In the genomic region with DNA sequence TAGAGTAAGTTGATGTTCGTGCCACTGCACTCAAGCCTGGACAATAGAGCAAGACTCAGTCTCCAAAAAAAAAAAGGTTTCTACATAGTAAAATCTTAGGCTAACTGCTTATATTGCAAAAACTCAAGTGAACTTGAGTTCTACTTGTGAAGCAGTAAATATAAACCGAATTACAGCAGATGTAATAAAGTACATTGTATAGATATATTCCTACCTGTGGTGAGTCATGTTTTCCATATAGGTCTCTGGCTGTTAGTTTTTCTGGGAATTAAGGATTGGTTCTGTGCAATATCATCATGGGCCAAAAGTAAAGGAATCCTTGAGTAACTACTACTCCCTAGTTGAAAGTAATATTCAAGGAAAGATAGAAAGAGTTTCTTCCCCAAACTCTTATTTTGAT, we compare ENCODE assay signal across 34 cellular contexts.
"Had no signal": no experiment of that assay in that cellular context is flagged by ENCODE, and none has a peak within 500 bp of the region (broad histone marks: within the 10 kb centered on the region; RNA-seq: fewer than 3 reads in every experiment).

No MANE protein-coding gene starts in this region.

- DNase-seq: Karpas-422, Kasumi-1, MG63, MM.1S, MV-4-11, NCI-H1048, NCI-H1092, NCI-H1092 treated with DMSO at 0.1 percent for 48 hours, NCI-H1105, NCI-H1105 treated with DMSO at 0.1 percent for 48 hours, NCI-H1417, NCI-H1417 treated with DMSO at 0.1 percent for 48 hours, NCI-H1436, NCI-H1436 treated with DMSO at 0.1 percent for 48 hours, NCI-H146, NCI-H1694, NCI-H1694 treated with DMSO at 0.1 percent for 48 hours, NCI-H187, NCI-H187 treated with DMSO at 0.1 percent for 48 hours, NCI-H1930, NCI-H2029, NCI-H2029 treated with DMSO at 0.1 percent for 48 hours, NCI-H2081, NCI-H2081 treated with DMSO at 0.1 percent for 48 hours, NCI-H2107, NCI-H2171, NCI-H2171 treated with DMSO at 0.1 percent for 48 hours, NCI-H2227 treated with DMSO at 0.1 percent for 48 hours, NCI-H226, NCI-H345, NCI-H446, NCI-H446 treated with DMSO at 0.1 percent for 48 hours, NCI-H510A had no signal

- H3K27me3 ChIP-seq: MG63 had no signal

- H3K4me3 ChIP-seq: MG63 had no signal

- H3K9me3 ChIP-seq: MG63 had no signal

- H3K27ac ChIP-seq: KMS-11 had no signal

- H3K36me3 ChIP-seq: MG63 had no signal
